8 cellular contexts compared by ENCODE assay signal in the genomic region with DNA sequence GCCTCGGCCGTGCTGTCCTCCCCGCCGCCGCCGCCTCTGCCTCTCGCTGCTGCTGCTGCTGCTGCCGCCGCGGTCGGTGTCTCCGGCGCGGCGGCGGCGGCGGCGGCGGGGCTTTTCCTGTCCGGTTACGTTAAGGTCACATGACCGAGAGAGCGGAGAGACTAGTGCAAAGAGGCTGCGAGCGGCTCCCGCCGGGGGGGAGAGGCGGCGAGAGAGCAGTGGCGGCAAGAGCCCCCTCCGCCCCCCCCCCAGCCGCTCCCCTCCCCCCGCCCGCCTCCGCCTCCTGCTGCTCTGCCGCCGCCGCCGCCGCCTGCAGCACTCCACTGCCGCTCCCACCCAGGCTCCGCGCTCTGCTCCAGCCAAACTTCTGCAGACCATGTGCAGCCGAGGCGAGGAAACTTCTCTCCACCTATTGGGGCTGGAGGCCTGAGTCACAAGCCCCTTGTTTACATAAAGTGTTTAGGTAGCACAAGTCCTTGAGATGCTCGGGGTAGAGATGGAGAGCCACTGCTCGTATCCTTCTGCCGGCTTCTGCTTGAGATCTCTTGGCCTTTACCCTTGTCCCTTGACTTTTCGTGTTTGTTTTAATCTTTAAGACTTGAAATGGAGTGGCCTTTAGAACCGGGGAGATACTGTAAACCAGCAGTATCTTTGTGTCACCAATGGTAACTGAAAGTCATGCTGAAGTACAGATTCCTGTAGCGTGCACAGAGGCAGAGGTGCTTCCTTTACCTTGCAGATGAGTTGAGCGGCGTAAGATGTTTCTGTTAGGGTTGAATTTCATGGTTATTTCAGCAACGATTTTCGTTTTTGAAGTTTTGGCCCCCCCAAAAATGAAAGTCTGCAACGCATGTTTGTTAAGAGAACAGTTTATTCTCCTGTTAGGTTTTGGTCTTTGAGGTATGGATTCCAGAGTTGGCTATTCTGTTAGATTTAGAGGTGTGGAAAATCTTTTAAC. TPM values are rescaled to one million over a fixed set of nuclear protein-coding genes. Genes with fewer than 3 reads are reported as not detected.
A peak's percentile ranks its signal among the peaks of the same experiment; 100 is the strongest.
DNase-seq lines count a peak whose midpoint lies in the region; ATAC-seq and TF ChIP-seq lines count a peak whose summit lies in the region.

A gene with protein sequence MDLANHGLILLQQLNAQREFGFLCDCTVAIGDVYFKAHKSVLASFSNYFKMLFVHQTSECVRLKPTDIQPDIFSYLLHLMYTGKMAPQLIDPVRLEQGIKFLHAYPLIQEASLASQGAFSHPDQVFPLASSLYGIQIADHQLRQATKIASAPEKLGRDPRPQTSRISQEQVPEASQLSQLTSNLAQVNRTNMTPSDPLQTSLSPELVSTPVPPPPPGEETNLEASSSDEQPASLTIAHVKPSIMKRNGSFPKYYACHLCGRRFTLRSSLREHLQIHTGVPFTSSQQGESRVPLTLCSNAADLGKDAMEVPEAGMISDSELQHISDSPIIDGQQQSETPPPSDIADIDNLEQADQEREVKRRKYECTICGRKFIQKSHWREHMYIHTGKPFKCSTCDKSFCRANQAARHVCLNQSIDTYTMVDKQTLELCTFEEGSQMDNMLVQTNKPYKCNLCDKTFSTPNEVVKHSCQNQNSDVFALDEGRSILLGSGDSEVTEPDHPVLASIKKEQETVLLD (minus strand): TSS at position 89 of the 958 bp plus-strand sequence. CDS start 17,922 bp downstream, outside the sequence.

- peak; percentile 71 to 77 (median 74) for DNase-seq in CD4-positive, CD25-positive, alpha-beta regulatory T cell
- DNase-seq in GM20000 (ENCODE audit: low spot score) (peak; percentile 79), SK-N-DZ (ENCODE audit: low spot score) (peak; percentile 70), neuronal stem cell (ENCODE audit: low spot score) (peak; percentile 66), substantia nigra (lab: John Stamatoyannopoulos, UW) (peak in 46 of 49 donors; percentile 12 to 83 (median 56))
- DNase-seq in activated naive CD4-positive, alpha-beta T cell (lab: John Stamatoyannopoulos, UW): peak; percentile 33 to 61 (median 52)

- H3K4me1 Mint-ChIP-seq in CD4-positive, CD25-positive, alpha-beta regulatory T cell: peaks cover 24 to 74% (median 52%) of the 10 kb centered on the region in 4 donors

- H2BK5ac ChIP-seq in neuronal stem cell (ENCODE audit: low read length): peak within 1 kb of the TSS; percentile 99

- TF ChIP-seq POLR2A in gastroesophageal sphincter (IDR thresholded peaks at IDR 0.05): no peak

- peak within 1 kb of the TSS; percentile 44 for H3K4ac ChIP-seq in neuronal stem cell (ENCODE audit: low read length)

- H3K27ac ChIP-seq in CD4-positive, CD25-positive, alpha-beta regulatory T cell (ENCODE audit: insufficient read depth, low read length, poor library complexity, severe bottlenecking): peak within 1 kb of the TSS; percentile 97
- H3K27ac ChIP-seq in gastroesophageal sphincter: peak within 1 kb of the TSS; percentile 97 to 100 (median 99)
- peak within 1 kb of the TSS; percentile 100 for H3K27ac ChIP-seq in neuronal stem cell (replicated peaks; ENCODE audit: low read length)
- H3K27ac ChIP-seq in substantia nigra (ENCODE audit: low read depth, low read length, poor library complexity, severe bottlenecking): peak within 1 kb of the TSS; percentile 99

- H3K79me1 ChIP-seq in neuronal stem cell (ENCODE audit: low read depth, low read length): peaks cover 2% of the 10 kb centered on the region

- H3K23ac ChIP-seq in neuronal stem cell (ENCODE audit: low read depth, low read length, poor library complexity): peak within 1 kb of the TSS; percentile 99

- H3K4me3 Mint-ChIP-seq in CD4-positive, CD25-positive, alpha-beta regulatory T cell: peak within 1 kb of the TSS; percentile 96 to 97 (median 96)

- no peak within 1 kb of the TSS for H2BK120ac ChIP-seq in neuronal stem cell (ENCODE audit: low read depth, low read length)

- ATAC-seq in CD4-positive, CD25-positive, alpha-beta regulatory T cell (ENCODE audit: low read depth in 2 of 2): peak; percentile 4 to 8
- peak; percentile 9 for ATAC-seq in gastroesophageal sphincter

- peak within 1 kb of the TSS; percentile 95 to 97 (median 97) for H3K27ac Mint-ChIP-seq in CD4-positive, CD25-positive, alpha-beta regulatory T cell

- peak within 1 kb of the TSS; percentile 92 for H3K4me3 ChIP-seq in CD4-positive, CD25-positive, alpha-beta regulatory T cell (ENCODE audit: low read depth, low read length)
- H3K4me3 ChIP-seq in gastroesophageal sphincter: peak within 1 kb of the TSS; percentile 94 to 100
- peak within 1 kb of the TSS; percentile 61 to 99 for H3K4me3 ChIP-seq in neuronal stem cell (ENCODE audit: low read length in 2 of 2)

- H2BK15ac ChIP-seq in neuronal stem cell (ENCODE audit: low read length): peak within 1 kb of the TSS; percentile 22

- H3K36me3 Mint-ChIP-seq in CD4-positive, CD25-positive, alpha-beta regulatory T cell: peaks cover 4% of the 10 kb centered on the region

- H3K27me3 Mint-ChIP-seq in CD4-positive, CD25-positive, alpha-beta regulatory T cell: peaks cover 11% of the 10 kb centered on the region

- H3K4me1 ChIP-seq in CD4-positive, CD25-positive, alpha-beta regulatory T cell (ENCODE audit: control insufficient read depth, insufficient read depth, low read length, poor library complexity, severe bottlenecking): peaks cover 76% of the 10 kb centered on the region
- H3K4me1 ChIP-seq in gastroesophageal sphincter (peaks cover 7 to 74% (median 17%) of the 10 kb centered on the region in 3 donors), neuronal stem cell (ENCODE audit: control insufficient read depth in 2 of 2, insufficient read depth in 1 of 2, low read depth in 1 of 2, low read length in 2 of 2) (peaks cover 6 to 17% of the 10 kb centered on the region in 2 donors)

- no peaks in the 10 kb centered on the region for H3K36me3 ChIP-seq in CD4-positive, CD25-positive, alpha-beta regulatory T cell (ENCODE audit: control insufficient read depth, insufficient read depth, low read length)
- H3K36me3 ChIP-seq in gastroesophageal sphincter (no peaks in the 10 kb centered on the region), neuronal stem cell (replicated peaks in 1 of 2; ENCODE audit: control insufficient read depth in 2 of 2, insufficient read depth in 2 of 2, low read length in 2 of 2) (peaks cover 2 to 56% of the 10 kb centered on the region in 2 donors)

- no peak for TF ChIP-seq CTCF in GM20000 (IDR thresholded peaks at IDR 0.05; ENCODE audit: extremely low read depth, missing control alignments)
- TF ChIP-seq CTCF in gastroesophageal sphincter (IDR thresholded peaks at IDR 0.05): no peak

- H2AFZ ChIP-seq in neuronal stem cell (ENCODE audit: low read length): peak within 1 kb of the TSS; percentile 77

- peak within 1 kb of the TSS; percentile 96 for H2AK5ac ChIP-seq in neuronal stem cell (ENCODE audit: low read depth, low read length)

- no peak for TF ChIP-seq RAD21 in Ishikawa (IDR thresholded peaks at IDR 0.05; ENCODE audit: low read depth)

- WGBS in gastroesophageal sphincter (ENCODE audit: low coverage in 1 of 2), 2 donors: 0 to 6% methylated on average over 11 of the region's 57 CpGs
- no CpG with 5 or more reads among the region's 57 CpGs for WGBS in neuronal stem cell (ENCODE audit: extremely low coverage in 2 of 2, insufficient read length in 2 of 2, insufficient replicate concordance in 1 of 2), 2 donors

- H4K8ac ChIP-seq in neuronal stem cell (ENCODE audit: low read depth, low read length): peak within 1 kb of the TSS; percentile 93

- H3K4me2 ChIP-seq in neuronal stem cell (ENCODE audit: insufficient read depth, low read length, poor library complexity, severe bottlenecking): peak within 1 kb of the TSS; percentile 83

- H3K18ac ChIP-seq in neuronal stem cell (ENCODE audit: low read length): peak within 1 kb of the TSS; percentile 99

- H4K91ac ChIP-seq in neuronal stem cell (ENCODE audit: low read depth, low read length, poor library complexity): peak within 1 kb of the TSS; percentile 82

- no peaks in the 10 kb centered on the region for H3K9me3 ChIP-seq in CD4-positive, CD25-positive, alpha-beta regulatory T cell (ENCODE audit: control insufficient read depth in 2 of 2, low read length in 2 of 2)
- no peaks in the 10 kb centered on the region for H3K9me3 ChIP-seq in gastroesophageal sphincter
- H3K9me3 ChIP-seq in neuronal stem cell (replicated peaks in 1 of 2; ENCODE audit: control insufficient read depth in 2 of 2, insufficient read depth in 1 of 2, low read depth in 1 of 2, low read length in 2 of 2): no peaks in the 10 kb centered on the region

- no peaks in the 10 kb centered on the region for H3K27me3 ChIP-seq in CD4-positive, CD25-positive, alpha-beta regulatory T cell (ENCODE audit: control insufficient read depth, insufficient read depth, low read length)
- H3K27me3 ChIP-seq in gastroesophageal sphincter: no peaks in the 10 kb centered on the region
- no peaks in the 10 kb centered on the region for H3K27me3 ChIP-seq in neuronal stem cell (ENCODE audit: control insufficient read depth in 3 of 3, insufficient read depth in 3 of 3, low read depth in 1 of 3, low read length in 3 of 3)

- TF ChIP-seq EP300 in Ishikawa (IDR thresholded peaks at IDR 0.05; ENCODE audit: borderline replicate concordance) (0 out of 2 replicates have a peak, but pooled peaks have one; percentile 15), gastroesophageal sphincter (IDR thresholded peaks at IDR 0.05) (no peak)

- H3K14ac ChIP-seq in neuronal stem cell (ENCODE audit: low read length): peak within 1 kb of the TSS; percentile 98

- no peaks in the 10 kb centered on the region for H3K9me3 Mint-ChIP-seq in CD4-positive, CD25-positive, alpha-beta regulatory T cell

- peak within 1 kb of the TSS; percentile 99 for H3K9ac ChIP-seq in neuronal stem cell (ENCODE audit: low read depth, low read length, poor library complexity)

- H2BK12ac ChIP-seq in neuronal stem cell (ENCODE audit: low read length): peak within 1 kb of the TSS; percentile 52

TF ChIP-seq in Ishikawa, 13 proteins besides CTCF, POLR2A, EP300 and RAD21 (continues in another document):
- TF ChIP-seq USF1 (IDR thresholded peaks at IDR 0.05) (peak; percentile 70), ZBTB7A (IDR thresholded peaks at IDR 0.05; ENCODE audit: low read depth) (no peak), EGR1 (IDR thresholded peaks at IDR 0.05) (no peak), CEBPB (IDR thresholded peaks at IDR 0.05) (no peak), FOXM1 (IDR thresholded peaks at IDR 0.05; ENCODE audit: borderline replicate concordance, low read depth) (no peak)

RNA-seq across cellular contexts. Expression of the gene that starts here (rescaled TPM):
- total RNA-seq in CD4-positive, CD25-positive, alpha-beta regulatory T cell: 31.9 TPM
- polyA plus RNA-seq in CD4-positive, CD25-positive, alpha-beta regulatory T cell: 10 to 100 TPM; 18.0 to 20.9 (median 19.5) TPM
- 8.7 and 9.6 TPM in 2 replicates for polyA plus RNA-seq in SK-N-DZ (2014; cell fraction: cytosol; rRNA removed)
- 4.3 and 4.9 TPM in 2 replicates for polyA plus RNA-seq in SK-N-DZ (2014; cell fraction: nucleus; rRNA removed)
- total RNA-seq in gastroesophageal sphincter: 10 to 100 TPM; 11.4 to 15.1 (median 12.4) TPM
- polyA plus RNA-seq in neuronal stem cell (2013, experiment 1 of 2): 8.2 TPM
- polyA plus RNA-seq in neuronal stem cell (2013, experiment 2 of 2): 7.9 TPM

Comparison
In these comparisons a context has a peak if more than half of its experiments do, and no peak if none do; other contexts are left out.
1. Peak in every context shown above with its lines: DNase-seq, ATAC-seq, H3K4me3 ChIP-seq and H3K27ac ChIP-seq.